Comparison of ENCODE assay signal across 13 cellular contexts in genomic region chr1:30329802-30330557, GRCh38.
DNase-seq lines count a peak whose midpoint lies in the region; ATAC-seq, FAIRE-seq and TF ChIP-seq lines count a peak whose summit lies in the region.
"Had no signal": no experiment of that assay in that cellular context is flagged by ENCODE, and none has a peak within 500 bp of the region (broad histone marks: within the 10 kb centered on the region; RNA-seq: fewer than 3 reads in every experiment).

No MANE protein-coding gene starts in this region.

- no peak overlapping the region for H4K8ac ChIP-seq in mesendoderm (ENCODE audit: low read depth, low read length)

- no peak overlapping the region for H2BK120ac ChIP-seq in mesendoderm (ENCODE audit: low read depth, low read length)

- H3K9me3 ChIP-seq in right atrium auricular region (no peaks in the 10 kb centered on the region), heart right ventricle (no peaks in the 10 kb centered on the region), pancreas (no peaks in the 10 kb centered on the region)

- H3K9ac ChIP-seq in mesendoderm (ENCODE audit: low read length) = no peak overlapping the region

- no peak overlapping the region for H2BK15ac ChIP-seq in mesendoderm (replicated peaks; ENCODE audit: low read depth)

- WGBS in heart right ventricle, 2 donors = 69 to 76% methylated on average over 15 of the region's 15 CpGs
- WGBS in mesendoderm (ENCODE audit: extremely low coverage, insufficient coverage, low lambda C conversion rate) = no CpG with 5 or more reads among the region's 15 CpGs
- WGBS in pancreas, 2 donors = 66 to 70% methylated on average over 15 of the region's 15 CpGs

- H3K56ac ChIP-seq in mesendoderm (ENCODE audit: low read length) = no peak overlapping the region

- no peak overlapping the region for H2AK5ac ChIP-seq in mesendoderm (ENCODE audit: low read length)

- ATAC-seq in heart right ventricle (no peak), left colon (no peak), pancreas (no peak)

- intact Hi-C loops in heart right ventricle (cut with DNase I) (no loop called here), left colon (cut with DNase I, micrococcal nuclease) (no loop called here), pancreas (cut with DNase I) (no loop called here)

- no peak overlapping the region for H4K5ac ChIP-seq in mesendoderm (ENCODE audit: low read length)

- H3K4me2 ChIP-seq in mesendoderm (ENCODE audit: low read length) = no peak overlapping the region
- H3K4me2 ChIP-seq: PC-9 had no signal

- no peak for TF ChIP-seq CTCF in right atrium auricular region (IDR thresholded peaks at IDR 0.05)
- no peak for TF ChIP-seq CTCF in heart right ventricle (IDR thresholded peaks at IDR 0.05)
- no peak for TF ChIP-seq CTCF in pancreas (IDR thresholded peaks at IDR 0.05)

- H3K4me3 ChIP-seq in right atrium auricular region (no peak overlapping the region), heart right ventricle (no peak overlapping the region), mesendoderm (ENCODE audit: low read length) (no peak overlapping the region), pancreas (no peak overlapping the region)
- H3K4me3 ChIP-seq: PC-9, SK-N-MC had no signal

- no peak for FAIRE-seq in pancreas (lab: Jason Lieb, UNC)

- no peaks in the 10 kb centered on the region for H3K79me2 ChIP-seq in mesendoderm (ENCODE audit: control insufficient read depth, insufficient read depth, low read length)

- H3K4me1 ChIP-seq in right atrium auricular region = no peaks in the 10 kb centered on the region
- H3K4me1 ChIP-seq in heart right ventricle = no peaks in the 10 kb centered on the region
- H3K4me1 ChIP-seq in mesendoderm (ENCODE audit: control insufficient read depth, low read depth, low read length) = no peaks in the 10 kb centered on the region
- H3K4me1 ChIP-seq in pancreas = no peaks in the 10 kb centered on the region

- H3K18ac ChIP-seq in mesendoderm (ENCODE audit: low read length) = no peak overlapping the region

- H3K27ac ChIP-seq in right atrium auricular region = no peak overlapping the region
- no peak overlapping the region for H3K27ac ChIP-seq in heart right ventricle
- no peak overlapping the region for H3K27ac ChIP-seq in mesendoderm (ENCODE audit: low read depth, low read length)
- H3K27ac ChIP-seq in pancreas = no peak overlapping the region
- H3K27ac ChIP-seq: PC-9, SK-N-MC had no signal

- no peaks in the 10 kb centered on the region for H3K79me1 ChIP-seq in mesendoderm (ENCODE audit: low read length)

- H3K4ac ChIP-seq in mesendoderm (ENCODE audit: low read depth, low read length) = no peak overlapping the region

- DNase-seq in right atrium auricular region (ENCODE audit: low spot score) (peak; percentile 13), heart right ventricle (no peak), ecto neural progenitor cell (ENCODE audit: low spot score) (peak; percentile 42), mesendoderm (peak; percentile 41), left colon (no peak), NCI-H2081 (lab: John Stamatoyannopoulos, UW) (no peak), superior temporal gyrus (ENCODE audit: extremely low spot score) (no peak), pancreas (no peak)
- DNase-seq: C1 segment of cervical spinal cord, NCI-H146, NCI-H345, PC-9 had no signal

- no peak overlapping the region for H2BK5ac ChIP-seq in mesendoderm (ENCODE audit: low read length)

- H3K27me3 ChIP-seq in right atrium auricular region (no peaks in the 10 kb centered on the region), heart right ventricle (peaks cover 0 to 54% (median 17%) of the 10 kb centered on the region in 7 donors), mesendoderm (ENCODE audit: insufficient read depth, low read length, poor library complexity) (no peaks in the 10 kb centered on the region), pancreas (no peaks in the 10 kb centered on the region)

- H3K23ac ChIP-seq in mesendoderm (ENCODE audit: low read length) = no peak overlapping the region

- H3K36me3 ChIP-seq in right atrium auricular region = no peaks in the 10 kb centered on the region
- H3K36me3 ChIP-seq in heart right ventricle = no peaks in the 10 kb centered on the region
- no peaks in the 10 kb centered on the region for H3K36me3 ChIP-seq in mesendoderm (ENCODE audit: control insufficient read depth, insufficient read depth, low read length)
- no peaks in the 10 kb centered on the region for H3K36me3 ChIP-seq in pancreas

Comparison
In these comparisons a context has a peak if more than half of its experiments do, and no peak if none do; other contexts are left out.
1. DNase-seq: peak in right atrium auricular region (single experiment), ecto neural progenitor cell (single experiment) and mesendoderm (single experiment); none in heart right ventricle (0 of 2), left colon (0 of 2), NCI-H2081 (0 of 2), superior temporal gyrus (single experiment) and pancreas (0 of 6).